In genomic region chr5:76477061-76477460, GRCh38 we compare ENCODE assay signal across 25 cellular contexts.
"Had no signal": no experiment of that assay in that cellular context is flagged by ENCODE, and none has a peak within 500 bp of the region (broad histone marks: within the 10 kb centered on the region; RNA-seq: fewer than 3 reads in every experiment).

No MANE protein-coding gene starts in this region.

- FAIRE-seq: astrocyte had no signal

- H3K4me3 ChIP-seq: PC-9 had no signal

- H3K27me3 Mint-ChIP-seq: activated naive CD8-positive, alpha-beta T cell; brain; T-helper 17 cell had no signal

- H2AFZ ChIP-seq: PC-9 had no signal

- H3K36me3 Mint-ChIP-seq: brain had no signal

- ATAC-seq: activated CD8-positive, alpha-beta T cell treated with anti-CD3 and anti-CD28 coated beads, Interleukin-2, amount 10 ng/mL, durations not matched to agents 7 days and 5 days; T-helper 17 cell; WTC11 had no signal

- H3K27ac ChIP-seq: PC-9 had no signal

- DNase-seq: activated CD4-positive, alpha-beta T cell treated with anti-CD3 and anti-CD28 coated beads for 48 hours; activated CD4-positive, alpha-beta T cell treated with anti-CD3 and anti-CD28 coated beads, Interleukin-2, amount 50 U/mL, for 4 hours; activated CD4-positive, CD25-positive, alpha-beta regulatory T cell treated with anti-CD3 and anti-CD28 coated beads, Interleukin-2, amount 50 U/mL, for 72 hours; activated CD8-positive, alpha-beta memory T cell treated with anti-CD3 and anti-CD28 coated beads, Interleukin-2, amount 50 U/mL, for 48 hours; activated CD8-positive, alpha-beta T cell treated with anti-CD3 and anti-CD28 coated beads, Interleukin-2, amount 10 ng/mL, durations not matched to agents 7 days and 5 days; activated effector memory CD4-positive, alpha-beta T cell treated with Interleukin-2 at 50 U/mL for 16 hours; activated naive CD4-positive, alpha-beta T cell; activated T-cell treated with anti-CD3 and anti-CD28 coated beads, Interleukin-2, amount 50 U/mL, for 1 hour; amygdala; Kasumi-1; KBM-7; NCI-H1105 treated with DMSO at 0.1 percent for 48 hours; NCI-H1436 treated with DMSO at 0.1 percent for 48 hours; NCI-H187; NCI-H2081 treated with DMSO at 0.1 percent for 48 hours; NCI-H446; NCI-H524; PC-9; SIG-M5; T-helper 17 cell; T-helper 9 cell had no signal

- H3K9me3 Mint-ChIP-seq: brain had no signal

- H3K4me2 ChIP-seq: PC-9 had no signal

- H3K4me3 Mint-ChIP-seq: activated CD8-positive, alpha-beta T cell treated with anti-CD3 and anti-CD28 coated beads, Interleukin-2, amount 10 ng/mL, durations not matched to agents 7 days and 5 days; activated naive CD8-positive, alpha-beta T cell; brain; T-helper 17 cell; WTC11 had no signal

- H3K27ac Mint-ChIP-seq: activated CD8-positive, alpha-beta T cell treated with anti-CD3 and anti-CD28 coated beads, Interleukin-2, amount 10 ng/mL, durations not matched to agents 7 days and 5 days; activated naive CD8-positive, alpha-beta T cell had no signal
